In the genomic region with DNA sequence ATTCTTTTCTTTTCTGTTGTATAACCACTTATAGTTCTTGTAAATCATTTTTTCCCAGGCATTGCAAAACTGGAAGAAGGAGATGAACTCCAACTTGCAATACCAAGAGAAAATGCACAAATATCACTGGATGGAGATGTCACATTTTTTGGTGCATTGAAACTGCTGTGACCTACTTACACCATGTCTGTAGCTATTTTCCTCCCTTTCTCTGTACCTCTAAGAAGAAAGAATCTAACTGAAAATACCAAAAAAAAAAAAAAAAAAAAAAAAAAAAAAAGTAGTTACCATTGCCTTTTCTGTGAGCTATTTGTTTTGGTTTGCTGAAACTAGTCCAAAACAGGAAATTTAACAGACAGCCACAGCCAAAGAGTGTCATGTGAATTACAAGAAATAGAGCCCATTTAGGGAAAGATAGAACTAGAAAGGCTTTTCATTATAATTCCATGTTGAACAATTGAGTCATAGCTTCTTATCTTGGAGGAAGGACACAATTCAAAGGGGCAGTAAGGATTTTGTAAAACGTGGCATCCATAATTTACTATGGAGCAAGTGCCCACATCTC, we compare ENCODE assay signal across 14 cellular contexts.
"Had no signal": no experiment of that assay in that cellular context is flagged by ENCODE, and none has a peak within 500 bp of the region (broad histone marks: within the 10 kb centered on the region; RNA-seq: fewer than 3 reads in every experiment).

No MANE protein-coding gene starts in this region.

- H3K27ac Mint-ChIP-seq: activated naive CD8-positive, alpha-beta T cell; activated T-helper 2 cell treated with anti-CD3 and anti-CD28 coated beads, Interferon-gamma antibody, Interleukin-2, Interleukin-4, amounts not matched to agents 10 μg/mL and 5 μg/mL and 100 μg/mL, durations not matched to agents 14 hours and 24 hours and 36 hours; neural progenitor cell; stimulated activated naive CD8-positive, alpha-beta T cell treated with anti-CD3 and anti-CD28 coated beads, Interleukin-15, amount 100 ng/mL, for 72 hours had no signal

- H3K27me3 Mint-ChIP-seq: activated naive CD8-positive, alpha-beta T cell; stimulated activated naive CD8-positive, alpha-beta T cell treated with anti-CD3 and anti-CD28 coated beads, Interleukin-15, amount 100 ng/mL, for 72 hours had no signal

- H3K27ac ChIP-seq: gastroesophageal sphincter, neural progenitor cell, pancreas, thoracic aorta had no signal

- H3K4me3 ChIP-seq: gastroesophageal sphincter, neural progenitor cell, pancreas, thoracic aorta had no signal

- H2AFZ ChIP-seq: neural progenitor cell had no signal

- DNase-seq: activated CD4-positive, alpha-beta T cell treated with anti-CD3 and anti-CD28 coated beads for 1 hour; activated CD8-positive, alpha-beta memory T cell treated with anti-CD3 and anti-CD28 coated beads for 24 hours; amygdala; hippocampal formation; left ventricle myocardium superior; pancreas; stimulated activated CD4-positive, alpha-beta T cell treated with anti-CD3 and anti-CD28 coated beads, Interleukin-4, amount 100 ng/mL, for 4 hours; stimulated activated naive CD8-positive, alpha-beta T cell treated with anti-CD3 and anti-CD28 coated beads, Interleukin-15, amount 100 ng/mL, for 72 hours; T-helper 9 cell had no signal

- H3K4me1 Mint-ChIP-seq: neural progenitor cell; stimulated activated naive CD8-positive, alpha-beta T cell treated with anti-CD3 and anti-CD28 coated beads, Interleukin-15, amount 100 ng/mL, for 72 hours had no signal

- H3K27me3 ChIP-seq: gastroesophageal sphincter, neural progenitor cell, pancreas had no signal

- H3K36me3 Mint-ChIP-seq: neural progenitor cell had no signal

- H3K9ac ChIP-seq: neural progenitor cell had no signal

- H3K4me2 ChIP-seq: neural progenitor cell had no signal

- H3K4me3 Mint-ChIP-seq: activated naive CD8-positive, alpha-beta T cell; neural progenitor cell; stimulated activated naive CD8-positive, alpha-beta T cell treated with anti-CD3 and anti-CD28 coated beads, Interleukin-15, amount 100 ng/mL, for 72 hours had no signal

- H3K9me3 ChIP-seq: gastroesophageal sphincter, pancreas, thoracic aorta had no signal

- H3K9me3 Mint-ChIP-seq: activated T-helper 2 cell treated with anti-CD3 and anti-CD28 coated beads, Interferon-gamma antibody, Interleukin-2, Interleukin-4, amounts not matched to agents 10 μg/mL and 5 μg/mL and 100 μg/mL, durations not matched to agents 14 hours and 24 hours and 36 hours; neural progenitor cell had no signal

- ATAC-seq: gastroesophageal sphincter; left ventricle myocardium superior; pancreas; stimulated activated naive CD8-positive, alpha-beta T cell treated with anti-CD3 and anti-CD28 coated beads, Interleukin-15, amount 100 ng/mL, for 72 hours had no signal

- H3K36me3 ChIP-seq: gastroesophageal sphincter, neural progenitor cell, pancreas, thoracic aorta had no signal

- H3K4me1 ChIP-seq: gastroesophageal sphincter, neural progenitor cell had no signal
